ENCODE assay signal across 1 cellular context in the genomic region with DNA sequence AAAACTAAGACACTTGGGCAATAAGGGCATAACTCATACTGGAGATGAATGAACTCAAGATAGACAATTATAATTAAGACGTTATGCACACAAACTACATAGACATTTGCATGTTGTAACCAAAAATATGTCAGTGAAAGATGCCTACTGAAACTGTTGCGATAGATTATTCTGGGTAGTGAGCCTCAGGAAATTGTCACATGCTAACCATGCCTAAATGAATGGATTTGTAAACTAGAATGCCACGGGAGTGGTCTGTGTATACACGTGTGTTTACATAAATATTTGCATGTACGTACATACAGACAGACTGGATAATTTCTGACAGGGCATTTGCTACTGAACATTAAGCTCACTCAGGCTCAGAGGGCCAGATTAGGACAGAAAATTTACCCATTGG.
TF ChIP-seq lines count a peak whose summit lies in the region.

No MANE protein-coding gene starts in this region.

TF ChIP-seq in HepG2, 621 proteins besides CTCF, POLR2A, EP300 and RAD21:
- TF ChIP-seq, protein P1, sequence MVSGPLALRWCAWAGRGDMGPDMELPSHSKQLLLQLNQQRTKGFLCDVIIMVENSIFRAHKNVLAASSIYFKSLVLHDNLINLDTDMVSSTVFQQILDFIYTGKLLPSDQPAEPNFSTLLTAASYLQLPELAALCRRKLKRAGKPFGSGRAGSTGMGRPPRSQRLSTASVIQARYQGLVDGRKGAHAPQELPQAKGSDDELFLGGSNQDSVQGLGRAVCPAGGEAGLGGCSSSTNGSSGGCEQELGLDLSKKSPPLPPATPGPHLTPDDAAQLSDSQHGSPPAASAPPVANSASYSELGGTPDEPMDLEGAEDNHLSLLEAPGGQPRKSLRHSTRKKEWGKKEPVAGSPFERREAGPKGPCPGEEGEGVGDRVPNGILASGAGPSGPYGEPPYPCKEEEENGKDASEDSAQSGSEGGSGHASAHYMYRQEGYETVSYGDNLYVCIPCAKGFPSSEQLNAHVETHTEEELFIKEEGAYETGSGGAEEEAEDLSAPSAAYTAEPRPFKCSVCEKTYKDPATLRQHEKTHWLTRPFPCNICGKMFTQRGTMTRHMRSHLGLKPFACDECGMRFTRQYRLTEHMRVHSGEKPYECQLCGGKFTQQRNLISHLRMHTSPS (CRISPR knock-in tag; IDR thresholded peaks at IDR 0.05; ENCODE audit: low read depth): no peak
- TF ChIP-seq BHLHE40 (IDR thresholded peaks at IDR 0.05; ENCODE audit: low read length) (no peak), ETV6 (CRISPR knock-in tag; conservative IDR thresholded peaks at IDR 0.05) (no peak), FOXP1 (IDR thresholded peaks at IDR 0.05) (no peak), FOXP1 (CRISPR knock-in tag; IDR thresholded peaks at IDR 0.05) (0 out of 2 replicates have a peak, but pooled peaks have one; percentile 14), RFX1 (IDR thresholded peaks at IDR 0.05) (no peak), ZNF34 (CRISPR knock-in tag; IDR thresholded peaks at IDR 0.05; ENCODE audit: borderline replicate concordance) (no peak), HNRNPL (IDR thresholded peaks at IDR 0.05; ENCODE audit: low read depth, low read length) (no peak)
TF ChIP-seq in HepG2: peak in this region for 1.
